25 cellular contexts compared by ENCODE assay signal in the genomic region with DNA sequence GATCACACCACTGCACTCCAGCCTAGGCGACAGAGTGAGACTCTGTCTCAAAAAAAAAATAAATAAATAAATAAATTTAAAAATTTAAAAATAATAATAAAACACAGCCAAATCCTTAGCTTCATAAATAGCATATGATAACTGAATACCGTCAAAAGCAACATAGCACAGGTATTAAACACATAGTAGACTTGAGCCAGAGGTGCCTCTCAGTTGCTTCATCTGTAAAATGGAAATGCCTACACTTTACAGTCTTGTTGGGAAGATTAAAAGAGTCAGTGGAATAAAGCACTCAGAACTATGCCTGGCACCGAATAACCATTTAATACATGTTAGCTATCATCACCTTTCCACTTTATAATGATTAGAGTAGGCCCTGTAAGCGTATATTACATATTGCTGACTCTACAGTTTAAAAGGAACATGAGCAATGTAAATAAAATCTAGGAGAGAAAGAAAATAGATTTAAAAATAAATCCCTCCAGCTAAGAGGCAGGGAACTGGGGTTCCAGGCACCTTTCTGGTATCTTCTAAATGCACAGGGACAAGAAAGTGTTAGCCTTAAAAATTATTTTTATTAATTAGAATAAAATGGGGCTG. TPM values are rescaled to one million over a fixed set of nuclear protein-coding genes. Genes with fewer than 3 reads are reported as not detected.
DNase-seq lines count a peak whose midpoint lies in the region; ATAC-seq and TF ChIP-seq lines count a peak whose summit lies in the region.
"Had no signal": no experiment of that assay in that cellular context is flagged by ENCODE, and none has a peak within 500 bp of the region (broad histone marks: within the 10 kb centered on the region; RNA-seq: fewer than 3 reads in every experiment).

No MANE protein-coding gene starts in this region.

- TF ChIP-seq POLR2A in spleen (IDR thresholded peaks at IDR 0.05), result no peak

- H3K27me3 Mint-ChIP-seq in activated T-cell treated with anti-CD3 and anti-CD28 coated beads, Interleukin-2, amount 50 U/mL, for 72 hours (ENCODE audit: low read depth), result no peaks in the 10 kb centered on the region
- H3K27me3 Mint-ChIP-seq in activated T-cell treated with anti-CD3 and anti-CD28 coated beads, Interleukin-2, amount 50 U/mL, for 24 hours, result no peaks in the 10 kb centered on the region
- H3K27me3 Mint-ChIP-seq: CD8-positive, alpha-beta memory T cell; IgD-negative memory B cell had no signal

- peak overlapping the region; percentile 22 for H3K27ac Mint-ChIP-seq in activated T-cell treated with anti-CD3 and anti-CD28 coated beads, Interleukin-2, amount 50 U/mL, for 72 hours
- H3K27ac Mint-ChIP-seq in activated T-cell treated with anti-CD3 and anti-CD28 coated beads, Interleukin-2, amount 50 U/mL, for 24 hours, result no peak overlapping the region

- H3K9me3 ChIP-seq in spleen, result no peaks in the 10 kb centered on the region
- H3K9me3 ChIP-seq: BE2C had no signal

- H3K4me3 ChIP-seq in spleen, result no peak overlapping the region
- H3K4me3 ChIP-seq: PC-9 had no signal

- no peak overlapping the region for H3K4me3 Mint-ChIP-seq in activated T-cell treated with anti-CD3 and anti-CD28 coated beads, Interleukin-2, amount 50 U/mL, for 72 hours
- H3K4me3 Mint-ChIP-seq in activated T-cell treated with anti-CD3 and anti-CD28 coated beads, Interleukin-2, amount 50 U/mL, for 24 hours, result no peak overlapping the region
- H3K4me3 Mint-ChIP-seq: CD14-positive monocyte; CD8-positive, alpha-beta memory T cell had no signal

- 79 to 93% (median 84%) methylated on average over 4 of the region's 4 CpGs for WGBS in spleen, 5 donors

- H3K36me3 ChIP-seq in spleen, result peaks cover 0 to 35% (median 16%) of the 10 kb centered on the region in 6 donors

- no peak for DNase-seq in activated T-cell treated with anti-CD3 and anti-CD28 coated beads, Interleukin-2, amount 50 U/mL, for 72 hours
- no peak for DNase-seq in activated T-cell treated with anti-CD3 and anti-CD28 coated beads, Interleukin-2, amount 50 U/mL, for 24 hours
- no peak for DNase-seq in spleen
- DNase-seq: ACHN; BE2C; Calu3; CD8-positive, alpha-beta memory T cell; DMS79 treated with DMSO at 0.1 percent for 48 hours; GF-D8; NCI-H1048; NCI-H1417; NCI-H1694; NCI-H2029 treated with DMSO at 0.1 percent for 48 hours; NCI-H2227 treated with DMSO at 0.1 percent for 48 hours; NCI-H526 treated with DMSO at 0.1 percent for 48 hours; PC-9 had no signal

- H3K27me3 ChIP-seq in spleen (replicated peaks in 1 of 7), result no peaks in the 10 kb centered on the region
- H3K27me3 ChIP-seq: BE2C had no signal

- peak overlapping the region in 6 of 8 donors; percentile 4 to 72 (median 52) for H3K27ac ChIP-seq in spleen
- H3K27ac ChIP-seq: 22Rv1, PC-9 had no signal

- no peak for TF ChIP-seq CTCF in spleen (IDR thresholded peaks at IDR 0.05 in 8 of 11, conservative IDR thresholded peaks at IDR 0.05 in 3 of 11)

- peaks cover 11 to 57% (median 45%) of the 10 kb centered on the region in 6 donors for H3K4me1 ChIP-seq in spleen
- H3K4me1 ChIP-seq: BE2C had no signal

- peaks cover 19% of the 10 kb centered on the region for H3K4me1 Mint-ChIP-seq in activated T-cell treated with anti-CD3 and anti-CD28 coated beads, Interleukin-2, amount 50 U/mL, for 72 hours (ENCODE audit: low read depth)
- H3K4me1 Mint-ChIP-seq in activated T-cell treated with anti-CD3 and anti-CD28 coated beads, Interleukin-2, amount 50 U/mL, for 24 hours (ENCODE audit: low read depth), result peaks cover 23% of the 10 kb centered on the region

- H3K9me3 Mint-ChIP-seq in activated T-cell treated with anti-CD3 and anti-CD28 coated beads, Interleukin-2, amount 50 U/mL, for 72 hours, result no peaks in the 10 kb centered on the region
- H3K9me3 Mint-ChIP-seq in activated T-cell treated with anti-CD3 and anti-CD28 coated beads, Interleukin-2, amount 50 U/mL, for 24 hours, result no peaks in the 10 kb centered on the region
- H3K9me3 Mint-ChIP-seq: CD8-positive, alpha-beta memory T cell; IgD-negative memory B cell had no signal

- ATAC-seq in activated T-cell treated with anti-CD3 and anti-CD28 coated beads, Interleukin-2, amount 50 U/mL, for 72 hours (replicated peaks in 1 of 2), result no peak
- no peak for ATAC-seq in GM21515 (IDR thresholded peaks at IDR 0.05; ENCODE audit: unreplicated experiment)
- ATAC-seq: HCT116, Right ventricle myocardium inferior had no signal

- H3K36me3 Mint-ChIP-seq in activated T-cell treated with anti-CD3 and anti-CD28 coated beads, Interleukin-2, amount 50 U/mL, for 72 hours (ENCODE audit: insufficient read depth in 2 of 2), result peaks cover 9 to 27% of the 10 kb centered on the region in 2 donors
- peaks cover 32% of the 10 kb centered on the region for H3K36me3 Mint-ChIP-seq in activated T-cell treated with anti-CD3 and anti-CD28 coated beads, Interleukin-2, amount 50 U/mL, for 24 hours (ENCODE audit: low read depth)

- intact Hi-C loops in spleen (cut with DNase I; ENCODE audit: low total_unique reads), result no loop called here

RNA-seq across cellular contexts. Expression of a gene that starts 7.8 kb away (rescaled TPM):
- total RNA-seq in activated T-cell treated with anti-CD3 and anti-CD28 coated beads, Interleukin-2, amount 50 U/mL, for 72 hours, result 100 to 1,000 TPM; 109 to 124 TPM
- total RNA-seq in spleen, result 100 to 1,000 TPM in 2 of 7 donors, 10 to 100 TPM in 5; 73.8 to 110 (median 80.9) TPM
- 10 to 100 TPM; 28.7 to 42.5 (median 32.4) TPM for polyA plus RNA-seq in spleen

RNA-seq across cellular contexts. Expression of a gene that starts 8.0 kb away (rescaled TPM):
- total RNA-seq in activated T-cell treated with anti-CD3 and anti-CD28 coated beads, Interleukin-2, amount 50 U/mL, for 72 hours, result 1 to 10 TPM; 5.2 TPM
- total RNA-seq in spleen, result 1 to 10 TPM; 2.0 to 7.8 (median 4.2) TPM
- polyA plus RNA-seq in spleen, result 1 to 10 TPM; 2.7 to 4.7 (median 3.7) TPM

RNA-seq across cellular contexts. Expression of a gene that starts 12.7 kb away (rescaled TPM):
- total RNA-seq in activated T-cell treated with anti-CD3 and anti-CD28 coated beads, Interleukin-2, amount 50 U/mL, for 72 hours, result 100 to 1,000 TPM; 161 to 180 TPM
- total RNA-seq in spleen, result 10 to 100 TPM; 31.4 to 52.3 (median 34.9) TPM
- polyA plus RNA-seq in spleen, result 10 to 100 TPM; 25.3 to 35.7 (median 27.9) TPM

RNA-seq across cellular contexts. Expression of a gene that starts 23.7 kb away (rescaled TPM):
- total RNA-seq in activated T-cell treated with anti-CD3 and anti-CD28 coated beads, Interleukin-2, amount 50 U/mL, for 72 hours, result 1 to 10 TPM in 1 of 2 donors, under 1 TPM in 1; 0.46 to 2.2 TPM
- 10 to 100 TPM in 2 of 7 donors, 1 to 10 TPM in 5; 3.7 to 12.9 (median 9.0) TPM for total RNA-seq in spleen
- polyA plus RNA-seq in spleen, result 1 to 10 TPM; 4.6 to 9.6 (median 8.3) TPM
- total RNA-seq: H4, RPMI7951, SK-MEL-5 had no signal
- polyA plus RNA-seq: CD14-positive monocyte; CD8-positive, alpha-beta memory T cell had no signal

RNA-seq across cellular contexts. Expression of a gene that starts 29.2 kb away (rescaled TPM):
- 100 to 1,000 TPM; 342 to 378 TPM for total RNA-seq in activated T-cell treated with anti-CD3 and anti-CD28 coated beads, Interleukin-2, amount 50 U/mL, for 72 hours
- 100 to 1,000 TPM; 157 to 303 (median 247) TPM for total RNA-seq in spleen
- 100 to 1,000 TPM; 349 to 441 (median 364) TPM for polyA plus RNA-seq in spleen
